In genomic region chr4:141079393-141079930, GRCh38 we compare ENCODE assay signal across 18 cellular contexts. TPM values are rescaled to one million over a fixed set of nuclear protein-coding genes. Genes with fewer than 3 reads are reported as not detected.
"Had no signal": no experiment of that assay in that cellular context is flagged by ENCODE, and none has a peak within 500 bp of the region (broad histone marks: within the 10 kb centered on the region; RNA-seq: fewer than 3 reads in every experiment).

No MANE protein-coding gene starts in this region.

- H3K27ac ChIP-seq: breast epithelium, epithelial cell of prostate, prostate gland, right lobe of liver, tibial artery had no signal

- H3K4me1 Mint-ChIP-seq: activated naive CD8-positive, alpha-beta T cell treated with anti-CD3 and anti-CD28 coated beads for 36 hours; naive B cell; stimulated activated effector memory CD8-positive, alpha-beta T cell treated with anti-CD3 and anti-CD28 coated beads, Interleukin-12 subunit alpha, Interleukin-12 subunit beta, amount 100 ng/mL, for 72 hours; stimulated activated naive CD8-positive, alpha-beta T cell treated with anti-CD3 and anti-CD28 coated beads, Interleukin-15, amount 100 ng/mL, for 72 hours; T-helper 17 cell had no signal

- H3K9me3 ChIP-seq: breast epithelium, prostate gland, right lobe of liver, tibial artery had no signal

- H3K4me3 Mint-ChIP-seq: activated CD4-positive, alpha-beta memory T cell treated with anti-CD3 and anti-CD28 coated beads for 36 hours; activated naive CD8-positive, alpha-beta T cell treated with anti-CD3 and anti-CD28 coated beads for 36 hours; naive B cell; stimulated activated effector memory CD8-positive, alpha-beta T cell treated with anti-CD3 and anti-CD28 coated beads, Interleukin-12 subunit alpha, Interleukin-12 subunit beta, amount 100 ng/mL, for 72 hours; stimulated activated naive CD8-positive, alpha-beta T cell treated with anti-CD3 and anti-CD28 coated beads, Interleukin-15, amount 100 ng/mL, for 72 hours; T-helper 17 cell had no signal

- H3K4me3 ChIP-seq: breast epithelium, lung, prostate gland, right lobe of liver, tibial artery had no signal

- H3K27me3 ChIP-seq: breast epithelium, right lobe of liver, tibial artery had no signal

- H3K36me3 Mint-ChIP-seq: activated CD4-positive, alpha-beta memory T cell treated with anti-CD3 and anti-CD28 coated beads for 36 hours; activated naive CD8-positive, alpha-beta T cell treated with anti-CD3 and anti-CD28 coated beads for 36 hours; naive B cell; stimulated activated effector memory CD8-positive, alpha-beta T cell treated with anti-CD3 and anti-CD28 coated beads, Interleukin-12 subunit alpha, Interleukin-12 subunit beta, amount 100 ng/mL, for 72 hours had no signal

- H3K27ac Mint-ChIP-seq: activated CD4-positive, alpha-beta memory T cell treated with anti-CD3 and anti-CD28 coated beads for 36 hours; activated naive CD8-positive, alpha-beta T cell treated with anti-CD3 and anti-CD28 coated beads for 36 hours; naive B cell; stimulated activated effector memory CD8-positive, alpha-beta T cell treated with anti-CD3 and anti-CD28 coated beads, Interleukin-12 subunit alpha, Interleukin-12 subunit beta, amount 100 ng/mL, for 72 hours; stimulated activated naive CD8-positive, alpha-beta T cell treated with anti-CD3 and anti-CD28 coated beads, Interleukin-15, amount 100 ng/mL, for 72 hours; T-helper 17 cell had no signal

- H3K36me3 ChIP-seq: breast epithelium, prostate gland, right lobe of liver, tibial artery had no signal

- ATAC-seq: right lobe of liver; stimulated activated effector memory CD8-positive, alpha-beta T cell treated with anti-CD3 and anti-CD28 coated beads, Interleukin-12 subunit alpha, Interleukin-12 subunit beta, amount 100 ng/mL, for 72 hours; stimulated activated naive CD8-positive, alpha-beta T cell treated with anti-CD3 and anti-CD28 coated beads, Interleukin-15, amount 100 ng/mL, for 72 hours; T-helper 17 cell had no signal

- H3K9me3 Mint-ChIP-seq: activated CD4-positive, alpha-beta memory T cell treated with anti-CD3 and anti-CD28 coated beads for 36 hours; activated naive CD8-positive, alpha-beta T cell treated with anti-CD3 and anti-CD28 coated beads for 36 hours; stimulated activated effector memory CD8-positive, alpha-beta T cell treated with anti-CD3 and anti-CD28 coated beads, Interleukin-12 subunit alpha, Interleukin-12 subunit beta, amount 100 ng/mL, for 72 hours; stimulated activated naive CD8-positive, alpha-beta T cell treated with anti-CD3 and anti-CD28 coated beads, Interleukin-15, amount 100 ng/mL, for 72 hours had no signal

- DNase-seq: activated CD4-positive, alpha-beta memory T cell treated with anti-CD3 and anti-CD28 coated beads for 36 hours; activated CD4-positive, alpha-beta T cell treated with anti-CD3 and anti-CD28 coated beads for 48 hours; activated naive CD4-positive, alpha-beta T cell treated with Interleukin-2 at 50 U/mL for 16 hours; activated naive CD8-positive, alpha-beta T cell treated with anti-CD3 and anti-CD28 coated beads for 36 hours; activated T-cell treated with anti-CD3 and anti-CD28 coated beads, Interleukin-2, amount 50 U/mL, for 48 hours; cortex of kidney; naive B cell; right lobe of liver; small intestine; stimulated activated CD4-positive, alpha-beta T cell treated with anti-CD3 and anti-CD28 coated beads, Interleukin-2, amount 100 ng/mL, for 24 hours; stimulated activated naive CD8-positive, alpha-beta T cell treated with anti-CD3 and anti-CD28 coated beads, Interleukin-15, amount 100 ng/mL, for 72 hours; T-helper 17 cell; tibial artery had no signal

- H3K4me1 ChIP-seq: breast epithelium, prostate gland, right lobe of liver had no signal

- H3K27me3 Mint-ChIP-seq: activated CD4-positive, alpha-beta memory T cell treated with anti-CD3 and anti-CD28 coated beads for 36 hours; activated naive CD8-positive, alpha-beta T cell treated with anti-CD3 and anti-CD28 coated beads for 36 hours; stimulated activated naive CD8-positive, alpha-beta T cell treated with anti-CD3 and anti-CD28 coated beads, Interleukin-15, amount 100 ng/mL, for 72 hours; T-helper 17 cell had no signal

RNA-seq across cellular contexts. Expression of gene RNF150, which starts 53.8 kb away (rescaled TPM):
- total RNA-seq: activated CD4-positive, alpha-beta memory T cell treated with anti-CD3 and anti-CD28 coated beads for 36 hours; T-helper 17 cell had no signal
